8 cellular contexts compared by ENCODE assay signal in genomic region chr5:65481635-65482271, GRCh38. TPM values are rescaled to one million over a fixed set of nuclear protein-coding genes. Genes with fewer than 3 reads are reported as not detected.
DNase-seq lines count a peak whose midpoint lies in the region; ATAC-seq and TF ChIP-seq lines count a peak whose summit lies in the region.

A gene with protein sequence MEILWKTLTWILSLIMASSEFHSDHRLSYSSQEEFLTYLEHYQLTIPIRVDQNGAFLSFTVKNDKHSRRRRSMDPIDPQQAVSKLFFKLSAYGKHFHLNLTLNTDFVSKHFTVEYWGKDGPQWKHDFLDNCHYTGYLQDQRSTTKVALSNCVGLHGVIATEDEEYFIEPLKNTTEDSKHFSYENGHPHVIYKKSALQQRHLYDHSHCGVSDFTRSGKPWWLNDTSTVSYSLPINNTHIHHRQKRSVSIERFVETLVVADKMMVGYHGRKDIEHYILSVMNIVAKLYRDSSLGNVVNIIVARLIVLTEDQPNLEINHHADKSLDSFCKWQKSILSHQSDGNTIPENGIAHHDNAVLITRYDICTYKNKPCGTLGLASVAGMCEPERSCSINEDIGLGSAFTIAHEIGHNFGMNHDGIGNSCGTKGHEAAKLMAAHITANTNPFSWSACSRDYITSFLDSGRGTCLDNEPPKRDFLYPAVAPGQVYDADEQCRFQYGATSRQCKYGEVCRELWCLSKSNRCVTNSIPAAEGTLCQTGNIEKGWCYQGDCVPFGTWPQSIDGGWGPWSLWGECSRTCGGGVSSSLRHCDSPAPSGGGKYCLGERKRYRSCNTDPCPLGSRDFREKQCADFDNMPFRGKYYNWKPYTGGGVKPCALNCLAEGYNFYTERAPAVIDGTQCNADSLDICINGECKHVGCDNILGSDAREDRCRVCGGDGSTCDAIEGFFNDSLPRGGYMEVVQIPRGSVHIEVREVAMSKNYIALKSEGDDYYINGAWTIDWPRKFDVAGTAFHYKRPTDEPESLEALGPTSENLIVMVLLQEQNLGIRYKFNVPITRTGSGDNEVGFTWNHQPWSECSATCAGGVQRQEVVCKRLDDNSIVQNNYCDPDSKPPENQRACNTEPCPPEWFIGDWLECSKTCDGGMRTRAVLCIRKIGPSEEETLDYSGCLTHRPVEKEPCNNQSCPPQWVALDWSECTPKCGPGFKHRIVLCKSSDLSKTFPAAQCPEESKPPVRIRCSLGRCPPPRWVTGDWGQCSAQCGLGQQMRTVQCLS (N-terminal part only) (minus strand): TSS chr5:65481920. CDS start chr5:65473673, 8,247 bp downstream.

- H3K4me3 ChIP-seq in BE2C (ENCODE audit: low read depth, low read length) = peak within 1 kb of the TSS; percentile 66
- peak within 1 kb of the TSS; percentile 99 for H3K4me3 ChIP-seq in endocrine pancreas (ENCODE audit: control insufficient read depth, insufficient read depth, low read length)

- H3K4me1 Mint-ChIP-seq in memory B cell = peaks cover 10% of the 10 kb centered on the region

- peak within 1 kb of the TSS; percentile 83 for H3K9ac ChIP-seq in endocrine pancreas (ENCODE audit: control insufficient read depth, insufficient read depth, low read length)

- H3K27me3 ChIP-seq in BE2C (no peaks in the 10 kb centered on the region), endocrine pancreas (ENCODE audit: control insufficient read depth, insufficient read depth, low read length) (no peaks in the 10 kb centered on the region)

- no peak for TF ChIP-seq CTCF in BE2C (IDR thresholded peaks at IDR 0.05; ENCODE audit: low read depth, low read length)

- H3K9me3 ChIP-seq in BE2C (no peaks in the 10 kb centered on the region), endocrine pancreas (ENCODE audit: control insufficient read depth, low read length) (no peaks in the 10 kb centered on the region)

- no peaks in the 10 kb centered on the region for H3K9me3 Mint-ChIP-seq in memory B cell

- no peaks in the 10 kb centered on the region for H3K36me3 Mint-ChIP-seq in memory B cell

- no peaks in the 10 kb centered on the region for H3K27me3 Mint-ChIP-seq in memory B cell

- ATAC-seq in GM19043 (IDR thresholded peaks at IDR 0.05; ENCODE audit: low read depth, unreplicated experiment) = peak; percentile 63
- peak; percentile 57 for ATAC-seq in HG03378 (IDR thresholded peaks at IDR 0.05; ENCODE audit: unreplicated experiment)
- peak; percentile 87 for ATAC-seq in memory B cell (ENCODE audit: low read depth)

- H3K36me3 ChIP-seq in BE2C = no peaks in the 10 kb centered on the region
- H3K36me3 ChIP-seq in endocrine pancreas (ENCODE audit: control insufficient read depth, insufficient read depth, low read length) = no peaks in the 10 kb centered on the region

- H3K27ac Mint-ChIP-seq in memory B cell = peak within 1 kb of the TSS; percentile 94

- peak within 1 kb of the TSS; percentile 99 for H3K4me3 Mint-ChIP-seq in memory B cell

- H3K4me1 ChIP-seq in BE2C = no peaks in the 10 kb centered on the region; the same call in 1 of the 2 replicates
- H3K4me1 ChIP-seq in endocrine pancreas (ENCODE audit: control insufficient read depth, insufficient read depth, low read length) = no peaks in the 10 kb centered on the region

- DNase-seq in BE2C = peak; percentile 84
- DNase-seq in NCI-H82 treated with DMSO at 0.1 percent for 48 hours (lab: John Stamatoyannopoulos, UW; ENCODE audit: unreplicated experiment) = peak; percentile 4
- DNase-seq in activated CD8-positive, alpha-beta memory T cell treated with anti-CD3 and anti-CD28 coated beads for 48 hours (ENCODE audit: low read depth in 2 of 3, low spot score in 2 of 3) = peak; percentile 40 to 51 (median 51)
- peak; percentile 51 to 56 for DNase-seq in memory B cell (ENCODE audit: low spot score in 2 of 2)
- DNase-seq in stimulated activated CD8-positive, alpha-beta memory T cell treated with anti-CD3 and anti-CD28 coated beads, Interleukin-12 subunit alpha, Interleukin-12 subunit beta, amount 100 ng/mL, for 1 hour (ENCODE audit: low read depth) = peak; percentile 53

RNA-seq across cellular contexts. Expression of the gene that starts here (rescaled TPM):
- polyA plus RNA-seq in BE2C (2012; ENCODE audit: insufficient read depth, insufficient read length, low read depth) = not detected

Comparison
In these comparisons a context has a peak if more than half of its experiments do, and no peak if none do; other contexts are left out.
1. Peak in every context shown above with its lines: DNase-seq, ATAC-seq and H3K4me3 ChIP-seq.
2. DNase-seq: peak in every context shown above with its lines; median percentile 84 in BE2C; 54 in memory B cell; 53 in stimulated activated CD8-positive, alpha-beta memory T cell treated with anti-CD3 and anti-CD28 coated beads, Interleukin-12 subunit alpha, Interleukin-12 subunit beta, amount 100 ng/mL, for 1 hour; 51 in activated CD8-positive, alpha-beta memory T cell treated with anti-CD3 and anti-CD28 coated beads for 48 hours; 4 in NCI-H82 treated with DMSO at 0.1 percent for 48 hours.